ENCODE assay signal across 16 cellular contexts in genomic region chr1:154787171-154787570, GRCh38.
"Had no signal": no experiment of that assay in that cellular context is flagged by ENCODE, and none has a peak within 500 bp of the region (broad histone marks: within the 10 kb centered on the region; RNA-seq: fewer than 3 reads in every experiment).

No MANE protein-coding gene starts in this region.

- H3K27ac ChIP-seq: body of pancreas, epithelial cell of prostate, foreskin keratinocyte, ovary, upper lobe of right lung had no signal

- ATAC-seq: activated CD4-positive, CD25-positive, alpha-beta regulatory T cell treated with anti-CD3 and anti-CD28 coated beads, Interleukin-2, amount 50 U/mL, for 24 hours; body of pancreas; foreskin keratinocyte; left lobe of liver; sciatic nerve; stimulated activated memory B cell treated with anti-CD40 and anti-IgM and Interleukin-4, amounts not matched to agents 10 μg/mL and 1 μg/mL and 100 μg/mL, for 72 hours; upper lobe of right lung had no signal

- DNase-seq: activated gamma-delta T cell treated with Interleukin-2 at 50 U/mL for 16 hours; body of pancreas; central memory CD4-positive, alpha-beta T cell; dorsolateral prefrontal cortex; foreskin keratinocyte; glutamatergic neuron; hippocampal formation; kidney; ovary; stimulated activated CD4-positive, alpha-beta T cell treated with anti-CD3 and anti-CD28 coated beads, Interleukin-4, amount 100 ng/mL, for 4 hours; upper lobe of right lung had no signal

- H3K9me3 ChIP-seq: body of pancreas, ovary, upper lobe of right lung had no signal

- H3K4me3 Mint-ChIP-seq: stimulated activated memory B cell treated with anti-CD40 and anti-IgM and Interleukin-4, amounts not matched to agents 10 μg/mL and 1 μg/mL and 100 μg/mL, for 72 hours had no signal

- H3K36me3 Mint-ChIP-seq: stimulated activated memory B cell treated with anti-CD40 and anti-IgM and Interleukin-4, amounts not matched to agents 10 μg/mL and 1 μg/mL and 100 μg/mL, for 72 hours had no signal

- H3K27ac Mint-ChIP-seq: stimulated activated memory B cell treated with anti-CD40 and anti-IgM and Interleukin-4, amounts not matched to agents 10 μg/mL and 1 μg/mL and 100 μg/mL, for 72 hours had no signal

- H3K4me1 ChIP-seq: upper lobe of right lung had no signal

- H3K27me3 ChIP-seq: body of pancreas, dorsolateral prefrontal cortex, ovary, upper lobe of right lung had no signal

- H3K9me3 Mint-ChIP-seq: stimulated activated memory B cell treated with anti-CD40 and anti-IgM and Interleukin-4, amounts not matched to agents 10 μg/mL and 1 μg/mL and 100 μg/mL, for 72 hours had no signal

- H3K4me3 ChIP-seq: body of pancreas, dorsolateral prefrontal cortex, ovary, upper lobe of right lung had no signal

- H3K36me3 ChIP-seq: ovary, upper lobe of right lung had no signal
